Comparison of ENCODE assay signal across 10 cellular contexts in the genomic region with DNA sequence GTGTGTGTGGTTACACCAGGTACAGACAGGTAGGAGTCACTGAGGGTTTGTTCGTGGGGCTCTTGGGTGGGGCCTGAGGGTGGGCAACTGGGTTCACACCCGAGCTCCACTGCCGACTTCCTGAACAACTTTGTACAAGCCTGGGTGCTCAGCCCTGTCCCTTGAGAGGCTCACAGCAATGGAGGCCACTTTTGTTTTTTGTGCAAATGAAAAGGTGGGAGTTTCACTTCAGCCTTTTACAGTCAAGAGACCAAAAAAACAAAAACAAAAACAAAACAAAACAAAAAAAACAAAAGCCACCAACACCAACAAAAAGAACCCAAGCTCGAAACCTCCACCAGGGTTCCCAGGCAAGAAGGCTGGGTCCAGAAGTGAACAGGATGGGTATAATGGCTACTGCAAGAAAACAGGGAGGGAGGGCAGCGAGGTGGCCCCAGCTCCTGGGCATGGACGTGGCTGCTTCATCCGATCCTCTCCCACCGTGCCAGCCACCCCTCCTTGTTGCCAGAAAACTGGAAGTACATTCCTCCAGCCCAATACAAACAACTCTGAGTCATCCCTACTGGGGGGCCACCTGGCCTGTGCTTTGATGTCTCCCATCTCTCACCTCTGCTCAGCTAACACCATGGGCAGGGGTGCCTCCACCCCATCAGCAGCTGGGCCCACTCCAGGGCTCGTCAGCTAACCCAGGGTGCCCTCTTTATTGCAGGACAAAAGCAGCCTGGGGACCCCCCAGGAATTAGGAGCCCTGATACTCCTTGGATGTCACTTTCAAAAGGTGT. TPM values are rescaled to one million over a fixed set of nuclear protein-coding genes. Genes with fewer than 3 reads are reported as not detected.
DNase-seq lines count a peak whose midpoint lies in the region; ATAC-seq and TF ChIP-seq lines count a peak whose summit lies in the region.
"Had no signal": no experiment of that assay in that cellular context is flagged by ENCODE, and none has a peak within 500 bp of the region (broad histone marks: within the 10 kb centered on the region; RNA-seq: fewer than 3 reads in every experiment).

No MANE protein-coding gene starts in this region.

- no peak overlapping the region for H3K9ac ChIP-seq in liver (ENCODE audit: low read depth in 1 of 2, low read length in 2 of 2)

- no peak for TF ChIP-seq POLR2A in tibial nerve (IDR thresholded peaks at IDR 0.05)

- no peak for TF ChIP-seq CTCF in liver (IDR thresholded peaks at IDR 0.05; ENCODE audit: low read depth, low read length, missing input control)
- TF ChIP-seq CTCF in tibial nerve (IDR thresholded peaks at IDR 0.05): no peak

- WGBS in liver: 77% methylated on average over 9 of the region's 9 CpGs
- WGBS in tibial nerve, 2 donors: 60 to 66% methylated on average over 9 of the region's 9 CpGs

- TF ChIP-seq EP300 in tibial nerve (IDR thresholded peaks at IDR 0.05): no peak

- ATAC-seq in HG03039 (IDR thresholded peaks at IDR 0.05; ENCODE audit: unreplicated experiment) (no peak), HG03342 (IDR thresholded peaks at IDR 0.05; ENCODE audit: unreplicated experiment) (no peak)

- no peaks in the 10 kb centered on the region for H3K9me3 Mint-ChIP-seq in activated naive CD4-positive, alpha-beta T cell treated with anti-CD3 and anti-CD28 coated beads, Interleukin-2, amount 50 U/mL, for 24 hours
- no peaks in the 10 kb centered on the region for H3K9me3 Mint-ChIP-seq in activated T-helper 2 cell treated with anti-CD3 and anti-CD28 coated beads, Interferon-gamma antibody, Interleukin-2, Interleukin-4, amounts not matched to agents 10 μg/mL and 5 μg/mL and 100 μg/mL, durations not matched to agents 14 hours and 24 hours and 36 hours

- peaks cover 10 to 44% (median 24%) of the 10 kb centered on the region in 4 donors for H3K4me1 ChIP-seq in liver (ENCODE audit: control insufficient read depth in 4 of 4, insufficient read depth in 4 of 4, low read length in 3 of 4)
- peaks cover 0 to 69% (median 28%) of the 10 kb centered on the region in 4 donors for H3K4me1 ChIP-seq in tibial nerve

- H3K27me3 ChIP-seq in liver (ENCODE audit: control insufficient read depth in 4 of 4, insufficient read depth in 4 of 4, low read length in 3 of 4) (no peaks in the 10 kb centered on the region), tibial nerve (no peaks in the 10 kb centered on the region)

- no peak for DNase-seq in activated naive CD4-positive, alpha-beta T cell (lab: John Stamatoyannopoulos, UW)
- no peak for DNase-seq in activated T-helper 2 cell treated with anti-CD3 and anti-CD28 coated beads, Interferon-gamma antibody, Interleukin-2, Interleukin-4, amounts not matched to agents 10 μg/mL and 5 μg/mL and 100 μg/mL, durations not matched to agents 14 hours and 24 hours and 36 hours (ENCODE audit: low spot score)
- DNase-seq in tibial nerve (ENCODE audit: low spot score in 2 of 2): no peak
- no peak for DNase-seq in NCI-H1092 (lab: John Stamatoyannopoulos, UW)
- DNase-seq: COR-L47 had no signal

- H3K36me3 Mint-ChIP-seq in activated naive CD4-positive, alpha-beta T cell treated with anti-CD3 and anti-CD28 coated beads, Interleukin-2, amount 50 U/mL, for 24 hours: no peaks in the 10 kb centered on the region
- H3K36me3 Mint-ChIP-seq in activated T-helper 2 cell treated with anti-CD3 and anti-CD28 coated beads, Interferon-gamma antibody, Interleukin-2, Interleukin-4, amounts not matched to agents 10 μg/mL and 5 μg/mL and 100 μg/mL, durations not matched to agents 14 hours and 24 hours and 36 hours (ENCODE audit: low read depth): peaks cover 6% of the 10 kb centered on the region

- H3K4me3 Mint-ChIP-seq in activated naive CD4-positive, alpha-beta T cell treated with anti-CD3 and anti-CD28 coated beads, Interleukin-2, amount 50 U/mL, for 24 hours: peak overlapping the region; percentile 87
- peak overlapping the region; percentile 26 for H3K4me3 Mint-ChIP-seq in activated T-helper 2 cell treated with anti-CD3 and anti-CD28 coated beads, Interferon-gamma antibody, Interleukin-2, Interleukin-4, amounts not matched to agents 10 μg/mL and 5 μg/mL and 100 μg/mL, durations not matched to agents 14 hours and 24 hours and 36 hours (ENCODE audit: low read depth)

- H3K27ac Mint-ChIP-seq in activated naive CD4-positive, alpha-beta T cell treated with anti-CD3 and anti-CD28 coated beads, Interleukin-2, amount 50 U/mL, for 24 hours: no peak overlapping the region
- no peak overlapping the region for H3K27ac Mint-ChIP-seq in activated T-helper 2 cell treated with anti-CD3 and anti-CD28 coated beads, Interferon-gamma antibody, Interleukin-2, Interleukin-4, amounts not matched to agents 10 μg/mL and 5 μg/mL and 100 μg/mL, durations not matched to agents 14 hours and 24 hours and 36 hours

- intact Hi-C loops in activated T-helper 2 cell treated with anti-CD3 and anti-CD28 coated beads, Interferon-gamma antibody, Interleukin-2, Interleukin-4, amounts not matched to agents 10 μg/mL and 5 μg/mL and 100 μg/mL, durations not matched to agents 14 hours and 24 hours and 36 hours (cut with micrococcal nuclease): loop anchor here (5.0 kb wide), 1 partner anchor 312 kb away; no protein-coding TSS in a partner anchor

- peak overlapping the region in 1 of 3 donors; percentile 14 for H3K4me3 ChIP-seq in liver (ENCODE audit: low read depth in 1 of 3, low read length in 3 of 3)
- H3K4me3 ChIP-seq in tibial nerve: peak overlapping the region; percentile 15 to 67 (median 49)

- H3K9me3 ChIP-seq in liver (ENCODE audit: control insufficient read depth in 4 of 4, low read length in 3 of 4) (no peaks in the 10 kb centered on the region), tibial nerve (no peaks in the 10 kb centered on the region)

- TF ChIP-seq RAD21 in liver (IDR thresholded peaks at IDR 0.05): no peak

- peak overlapping the region; percentile 23 to 77 for H3K27ac ChIP-seq in liver (ENCODE audit: low read depth in 1 of 2, low read length in 2 of 2)
- peak overlapping the region in 3 of 4 donors; percentile 80 to 89 (median 88) for H3K27ac ChIP-seq in tibial nerve
- H3K27ac ChIP-seq: VCaP had no signal

- H3K36me3 ChIP-seq in liver (ENCODE audit: control insufficient read depth in 4 of 4, insufficient read depth in 3 of 4, low read depth in 1 of 4, low read length in 3 of 4) (no peaks in the 10 kb centered on the region), tibial nerve (no peaks in the 10 kb centered on the region)

- H3K27me3 Mint-ChIP-seq in activated naive CD4-positive, alpha-beta T cell treated with anti-CD3 and anti-CD28 coated beads, Interleukin-2, amount 50 U/mL, for 24 hours: no peaks in the 10 kb centered on the region
- H3K27me3 Mint-ChIP-seq in activated T-helper 2 cell treated with anti-CD3 and anti-CD28 coated beads, Interferon-gamma antibody, Interleukin-2, Interleukin-4, amounts not matched to agents 10 μg/mL and 5 μg/mL and 100 μg/mL, durations not matched to agents 14 hours and 24 hours and 36 hours (ENCODE audit: low read depth): no peaks in the 10 kb centered on the region

- peaks cover 34% of the 10 kb centered on the region for H3K4me1 Mint-ChIP-seq in activated naive CD4-positive, alpha-beta T cell treated with anti-CD3 and anti-CD28 coated beads, Interleukin-2, amount 50 U/mL, for 24 hours
- peaks cover 19% of the 10 kb centered on the region for H3K4me1 Mint-ChIP-seq in activated T-helper 2 cell treated with anti-CD3 and anti-CD28 coated beads, Interferon-gamma antibody, Interleukin-2, Interleukin-4, amounts not matched to agents 10 μg/mL and 5 μg/mL and 100 μg/mL, durations not matched to agents 14 hours and 24 hours and 36 hours (ENCODE audit: low read depth)

TF ChIP-seq in liver, 16 proteins besides CTCF, POLR2A, EP300 and RAD21 (continues in another document):
- TF ChIP-seq JUND (IDR thresholded peaks at IDR 0.05): no peak
- TF ChIP-seq TAF1 (conservative IDR thresholded peaks at IDR 0.05): no peak
- no peak for TF ChIP-seq HNF4A (conservative IDR thresholded peaks at IDR 0.05)
- no peak for TF ChIP-seq GABPA (IDR thresholded peaks at IDR 0.05 in 1 of 2, conservative IDR thresholded peaks at IDR 0.05 in 1 of 2)
- TF ChIP-seq HNF4G (IDR thresholded peaks at IDR 0.05): no peak

RNA-seq across cellular contexts. Expression of a gene that starts 2.1 kb away (rescaled TPM):
- 45.3 and 48.5 TPM in 2 replicates for total RNA-seq in activated T-helper 2 cell treated with anti-CD3 and anti-CD28 coated beads, Interferon-gamma antibody, Interleukin-2, Interleukin-4, amounts not matched to agents 10 μg/mL and 5 μg/mL and 100 μg/mL, durations not matched to agents 14 hours and 24 hours and 36 hours
- 1 to 10 TPM; 3.6 to 6.7 TPM for total RNA-seq in liver
- 1 to 10 TPM; 2.9 to 5.6 TPM for polyA plus RNA-seq in liver
- total RNA-seq in tibial nerve: 10 to 100 TPM; 33.1 to 99.0 (median 73.5) TPM

RNA-seq across cellular contexts. Expression of a gene that starts 31.7 kb away (rescaled TPM):
- total RNA-seq in activated T-helper 2 cell treated with anti-CD3 and anti-CD28 coated beads, Interferon-gamma antibody, Interleukin-2, Interleukin-4, amounts not matched to agents 10 μg/mL and 5 μg/mL and 100 μg/mL, durations not matched to agents 14 hours and 24 hours and 36 hours: 0.18 TPM in 1 of 2 replicates, not detected in the other
- not detected for total RNA-seq in liver
- polyA plus RNA-seq in liver: not detected
- total RNA-seq in tibial nerve: not detected

RNA-seq across cellular contexts. Expression of a gene that starts 38.4 kb away (rescaled TPM):
- not detected in 2 replicates for total RNA-seq in activated T-helper 2 cell treated with anti-CD3 and anti-CD28 coated beads, Interferon-gamma antibody, Interleukin-2, Interleukin-4, amounts not matched to agents 10 μg/mL and 5 μg/mL and 100 μg/mL, durations not matched to agents 14 hours and 24 hours and 36 hours
- total RNA-seq in liver (1 to 10 TPM; 1.6 to 7.8 TPM), tibial nerve (10 to 100 TPM; 40.2 to 59.2 (median 48.8) TPM)
- polyA plus RNA-seq in liver: 1 to 10 TPM in 1 of 2 donors, under 1 TPM in 1; 0.83 to 1.2 TPM

RNA-seq across cellular contexts. Expression of a gene that starts 40.8 kb away (rescaled TPM):
- total RNA-seq in activated T-helper 2 cell treated with anti-CD3 and anti-CD28 coated beads, Interferon-gamma antibody, Interleukin-2, Interleukin-4, amounts not matched to agents 10 μg/mL and 5 μg/mL and 100 μg/mL, durations not matched to agents 14 hours and 24 hours and 36 hours: not detected in 2 replicates
- total RNA-seq in liver (1 to 10 TPM in 1 of 2 donors, under 1 TPM in 1; 0.75 to 1.0 TPM), tibial nerve (10 to 100 TPM in 3 of 4 donors, 1 to 10 TPM in 1; 6.6 to 23.5 (median 14.1) TPM)
- under 1 TPM in 1 of 2 donors, not detected in 1; 0.63 TPM for polyA plus RNA-seq in liver

RNA-seq across cellular contexts. Expression of a gene that starts 46.1 kb away (rescaled TPM):
- total RNA-seq in activated T-helper 2 cell treated with anti-CD3 and anti-CD28 coated beads, Interferon-gamma antibody, Interleukin-2, Interleukin-4, amounts not matched to agents 10 μg/mL and 5 μg/mL and 100 μg/mL, durations not matched to agents 14 hours and 24 hours and 36 hours: 46.0 and 46.5 TPM in 2 replicates
- total RNA-seq in liver (10 to 100 TPM; 13.1 to 71.5 TPM), tibial nerve (10 to 100 TPM; 16.0 to 38.7 (median 20.7) TPM)
- 1 to 10 TPM; 3.3 to 5.4 TPM for polyA plus RNA-seq in liver

Comparison
In these comparisons a context has a peak if more than half of its experiments do, and no peak if none do; other contexts are left out.
1. RNA of a gene that starts 38.4 kb away (total RNA-seq): 40.2 to 59.2 TPM in tibial nerve; 1.6 to 7.8 TPM in liver and not detected in activated T-helper 2 cell treated with anti-CD3 and anti-CD28 coated beads, Interferon-gamma antibody, Interleukin-2, Interleukin-4, amounts not matched to agents 10 μg/mL and 5 μg/mL and 100 μg/mL, durations not matched to agents 14 hours and 24 hours and 36 hours; every median in the first group is over 4 times any median in the second.